Comparison of ENCODE assay signal across 20 cellular contexts in genomic region chr11:113805640-113806039, GRCh38. TPM values are rescaled to one million over a fixed set of nuclear protein-coding genes. Genes with fewer than 3 reads are reported as not detected.
DNase-seq lines count a peak whose midpoint lies in the region; ATAC-seq and TF ChIP-seq lines count a peak whose summit lies in the region.
"Had no signal": no experiment of that assay in that cellular context is flagged by ENCODE, and none has a peak within 500 bp of the region (broad histone marks: within the 10 kb centered on the region; RNA-seq: fewer than 3 reads in every experiment).

No MANE protein-coding gene starts in this region.

- no peaks in the 10 kb centered on the region for H3K4me1 ChIP-seq in CD8-positive, alpha-beta memory T cell (ENCODE audit: insufficient read depth, low read length)
- peaks cover 11% of the 10 kb centered on the region for H3K4me1 ChIP-seq in Loucy (ENCODE audit: insufficient read depth, low read length, poor library complexity, severe bottlenecking)
- H3K4me1 ChIP-seq: BLaER1 had no signal

- no peak for DNase-seq in CD8-positive, alpha-beta memory T cell
- no peak for DNase-seq in effector memory CD8-positive, alpha-beta T cell
- DNase-seq in left kidney (ENCODE audit: low read depth, low spot score): peak; percentile 6
- DNase-seq in DMS53 treated with DMSO at 0.1 percent for 48 hours (lab: John Stamatoyannopoulos, UW; ENCODE audit: unreplicated experiment): no peak
- DNase-seq in NCI-H345 treated with DMSO at 0.1 percent for 48 hours (lab: John Stamatoyannopoulos, UW; ENCODE audit: unreplicated experiment): no peak
- no peak for DNase-seq in superior temporal gyrus (ENCODE audit: extremely low spot score)
- DNase-seq: NCI-H2029, SIG-M5 had no signal

- no peaks in the 10 kb centered on the region for H3K9me3 ChIP-seq in CD8-positive, alpha-beta memory T cell (ENCODE audit: low read length)
- H3K9me3 ChIP-seq in Loucy (ENCODE audit: insufficient read depth, low read depth, low read length): no peaks in the 10 kb centered on the region
- H3K9me3 ChIP-seq: BLaER1, MG63 had no signal

- CTCF ChIA-PET in CD8-positive, alpha-beta memory T cell (lab: Charles Lee): interaction anchor here (1.2 to 2.3 kb wide), 4 partner anchors 9 to 457 kb away, joined by 3 to 8 read pairs (median 4); no protein-coding TSS in a partner anchor

- no peak overlapping the region for H3K4me3 Mint-ChIP-seq in CD8-positive, alpha-beta memory T cell
- H3K4me3 Mint-ChIP-seq in effector memory CD8-positive, alpha-beta T cell: no peak overlapping the region
- H3K4me3 Mint-ChIP-seq: CD4-positive, CD25-positive, alpha-beta regulatory T cell had no signal

- H3K9ac ChIP-seq in Loucy (ENCODE audit: low read depth, low read length, poor library complexity, severe bottlenecking): peak overlapping the region; percentile 41
- H3K9ac ChIP-seq: BLaER1 had no signal

- peaks cover 34% of the 10 kb centered on the region for H3K36me3 ChIP-seq in CD8-positive, alpha-beta memory T cell (ENCODE audit: insufficient read depth, low read length)
- H3K36me3 ChIP-seq in Loucy (ENCODE audit: insufficient read depth, low read length): peaks cover 66% of the 10 kb centered on the region

- no peaks in the 10 kb centered on the region for H3K9me3 Mint-ChIP-seq in CD8-positive, alpha-beta memory T cell
- no peaks in the 10 kb centered on the region for H3K9me3 Mint-ChIP-seq in effector memory CD8-positive, alpha-beta T cell
- H3K9me3 Mint-ChIP-seq: CD4-positive, CD25-positive, alpha-beta regulatory T cell had no signal

- H3K27ac ChIP-seq in CD8-positive, alpha-beta memory T cell (ENCODE audit: low read depth, low read length): no peak overlapping the region
- H3K27ac ChIP-seq: BLaER1, HL-60, SK-N-MC had no signal

- H3K36me3 Mint-ChIP-seq in CD8-positive, alpha-beta memory T cell: peaks cover 3 to 88% (median 37%) of the 10 kb centered on the region in 3 donors
- H3K36me3 Mint-ChIP-seq in effector memory CD8-positive, alpha-beta T cell (ENCODE audit: insufficient read depth): peaks cover 92% of the 10 kb centered on the region

- no peaks in the 10 kb centered on the region for H3K27me3 Mint-ChIP-seq in CD8-positive, alpha-beta memory T cell
- H3K27me3 Mint-ChIP-seq in effector memory CD8-positive, alpha-beta T cell: no peaks in the 10 kb centered on the region
- H3K27me3 Mint-ChIP-seq: CD4-positive, CD25-positive, alpha-beta regulatory T cell had no signal

- H2AFZ ChIP-seq in Loucy (ENCODE audit: low read length): no peak overlapping the region

- H3K27me3 ChIP-seq in CD8-positive, alpha-beta memory T cell (ENCODE audit: insufficient read depth, low read length, poor library complexity, severe bottlenecking): no peaks in the 10 kb centered on the region
- H3K27me3 ChIP-seq in Loucy (ENCODE audit: insufficient read depth, low read length, poor library complexity, severe bottlenecking): no peaks in the 10 kb centered on the region
- H3K27me3 ChIP-seq: BLaER1, MG63 had no signal

- no peaks in the 10 kb centered on the region for H3F3A ChIP-seq in Loucy (ENCODE audit: low read depth)

- H4K20me1 ChIP-seq in Loucy (ENCODE audit: insufficient read depth, low read length, poor library complexity, severe bottlenecking): no peaks in the 10 kb centered on the region
- H4K20me1 ChIP-seq: BLaER1 had no signal

- H3K4me1 Mint-ChIP-seq in CD8-positive, alpha-beta memory T cell: no peaks in the 10 kb centered on the region
- H3K4me1 Mint-ChIP-seq in effector memory CD8-positive, alpha-beta T cell (ENCODE audit: low read depth in 2 of 2): no peaks in the 10 kb centered on the region
- H3K4me1 Mint-ChIP-seq: CD4-positive, CD25-positive, alpha-beta regulatory T cell had no signal

- POLR2A ChIA-PET in CD8-positive, alpha-beta memory T cell (lab: Charles Lee): no interaction called here

- H3K4me3 ChIP-seq in CD8-positive, alpha-beta memory T cell (ENCODE audit: low read length): no peak overlapping the region
- no peak overlapping the region for H3K4me3 ChIP-seq in Loucy (ENCODE audit: low read length, poor library complexity, severe bottlenecking)
- H3K4me3 ChIP-seq: BLaER1, K562, MG63, SK-N-MC had no signal

- H3K27ac Mint-ChIP-seq in CD8-positive, alpha-beta memory T cell: peak overlapping the region in 6 of 8 donors; percentile 14 to 68 (median 56)
- H3K27ac Mint-ChIP-seq in effector memory CD8-positive, alpha-beta T cell: peak overlapping the region; percentile 28 to 55
- H3K27ac Mint-ChIP-seq: CD4-positive, CD25-positive, alpha-beta regulatory T cell had no signal

- no peak for TF ChIP-seq CTCF in Loucy (conservative IDR thresholded peaks at IDR 0.05; ENCODE audit: low read length)

- peak overlapping the region; percentile 43 for H3K4me2 ChIP-seq in Loucy (ENCODE audit: low read depth, low read length, poor library complexity, severe bottlenecking)
- H3K4me2 ChIP-seq: BLaER1 had no signal

- no peaks in the 10 kb centered on the region for H3K79me2 ChIP-seq in Loucy (ENCODE audit: insufficient read depth, low read length)

- no peak for ATAC-seq in effector memory CD8-positive, alpha-beta T cell (replicated peaks)
- no peak for ATAC-seq in HG02588 (IDR thresholded peaks at IDR 0.05; ENCODE audit: unreplicated experiment)

- no peaks in the 10 kb centered on the region for H3K9me2 ChIP-seq in Loucy (replicated peaks; ENCODE audit: low read depth, low read length)

RNA-seq across cellular contexts. Expression of gene CLDN25, which starts 26.0 kb away (rescaled TPM):
- total RNA-seq in CD8-positive, alpha-beta memory T cell: not detected
- polyA plus RNA-seq in CD8-positive, alpha-beta memory T cell: not detected
- total RNA-seq: A172; CD4-positive, CD25-positive, alpha-beta regulatory T cell; Daoy; H1; K562; NCI-H460 had no signal
- polyA plus RNA-seq: CD4-positive, CD25-positive, alpha-beta regulatory T cell; H1; K562 had no signal

RNA-seq across cellular contexts. Expression of gene ZW10, which starts 32.1 kb away (rescaled TPM):
- 10 to 100 TPM; 21.3 to 24.7 TPM for total RNA-seq in CD8-positive, alpha-beta memory T cell
- polyA plus RNA-seq in CD8-positive, alpha-beta memory T cell: 15.5 TPM
